Comparison of ENCODE assay signal across 1 cellular context in the genomic region with DNA sequence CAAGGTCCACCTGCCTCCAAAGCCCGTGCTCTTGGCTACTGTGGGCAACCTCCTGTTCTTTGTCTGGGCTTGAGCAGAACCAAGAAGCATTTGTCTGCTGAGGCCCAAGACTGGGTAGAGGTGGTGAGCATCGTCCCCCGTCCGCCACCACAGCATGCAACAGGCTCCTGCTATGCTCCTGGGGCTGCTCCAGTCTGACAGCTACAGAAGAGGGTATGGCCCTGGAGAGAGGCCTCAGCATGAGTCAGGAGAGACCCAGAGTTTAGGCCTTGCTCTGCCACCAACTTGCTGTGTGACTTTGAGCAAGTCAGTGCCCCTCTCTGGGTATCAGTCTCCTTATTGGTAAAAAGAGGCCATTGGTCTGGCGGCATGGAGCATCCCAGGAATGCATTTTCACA.
TF ChIP-seq lines count a peak whose summit lies in the region.

No MANE protein-coding gene starts in this region.

TF ChIP-seq in GM23338, 12 proteins besides CTCF, POLR2A, EP300 and RAD21 (continued from another document):
- TF ChIP-seq, protein P1, sequence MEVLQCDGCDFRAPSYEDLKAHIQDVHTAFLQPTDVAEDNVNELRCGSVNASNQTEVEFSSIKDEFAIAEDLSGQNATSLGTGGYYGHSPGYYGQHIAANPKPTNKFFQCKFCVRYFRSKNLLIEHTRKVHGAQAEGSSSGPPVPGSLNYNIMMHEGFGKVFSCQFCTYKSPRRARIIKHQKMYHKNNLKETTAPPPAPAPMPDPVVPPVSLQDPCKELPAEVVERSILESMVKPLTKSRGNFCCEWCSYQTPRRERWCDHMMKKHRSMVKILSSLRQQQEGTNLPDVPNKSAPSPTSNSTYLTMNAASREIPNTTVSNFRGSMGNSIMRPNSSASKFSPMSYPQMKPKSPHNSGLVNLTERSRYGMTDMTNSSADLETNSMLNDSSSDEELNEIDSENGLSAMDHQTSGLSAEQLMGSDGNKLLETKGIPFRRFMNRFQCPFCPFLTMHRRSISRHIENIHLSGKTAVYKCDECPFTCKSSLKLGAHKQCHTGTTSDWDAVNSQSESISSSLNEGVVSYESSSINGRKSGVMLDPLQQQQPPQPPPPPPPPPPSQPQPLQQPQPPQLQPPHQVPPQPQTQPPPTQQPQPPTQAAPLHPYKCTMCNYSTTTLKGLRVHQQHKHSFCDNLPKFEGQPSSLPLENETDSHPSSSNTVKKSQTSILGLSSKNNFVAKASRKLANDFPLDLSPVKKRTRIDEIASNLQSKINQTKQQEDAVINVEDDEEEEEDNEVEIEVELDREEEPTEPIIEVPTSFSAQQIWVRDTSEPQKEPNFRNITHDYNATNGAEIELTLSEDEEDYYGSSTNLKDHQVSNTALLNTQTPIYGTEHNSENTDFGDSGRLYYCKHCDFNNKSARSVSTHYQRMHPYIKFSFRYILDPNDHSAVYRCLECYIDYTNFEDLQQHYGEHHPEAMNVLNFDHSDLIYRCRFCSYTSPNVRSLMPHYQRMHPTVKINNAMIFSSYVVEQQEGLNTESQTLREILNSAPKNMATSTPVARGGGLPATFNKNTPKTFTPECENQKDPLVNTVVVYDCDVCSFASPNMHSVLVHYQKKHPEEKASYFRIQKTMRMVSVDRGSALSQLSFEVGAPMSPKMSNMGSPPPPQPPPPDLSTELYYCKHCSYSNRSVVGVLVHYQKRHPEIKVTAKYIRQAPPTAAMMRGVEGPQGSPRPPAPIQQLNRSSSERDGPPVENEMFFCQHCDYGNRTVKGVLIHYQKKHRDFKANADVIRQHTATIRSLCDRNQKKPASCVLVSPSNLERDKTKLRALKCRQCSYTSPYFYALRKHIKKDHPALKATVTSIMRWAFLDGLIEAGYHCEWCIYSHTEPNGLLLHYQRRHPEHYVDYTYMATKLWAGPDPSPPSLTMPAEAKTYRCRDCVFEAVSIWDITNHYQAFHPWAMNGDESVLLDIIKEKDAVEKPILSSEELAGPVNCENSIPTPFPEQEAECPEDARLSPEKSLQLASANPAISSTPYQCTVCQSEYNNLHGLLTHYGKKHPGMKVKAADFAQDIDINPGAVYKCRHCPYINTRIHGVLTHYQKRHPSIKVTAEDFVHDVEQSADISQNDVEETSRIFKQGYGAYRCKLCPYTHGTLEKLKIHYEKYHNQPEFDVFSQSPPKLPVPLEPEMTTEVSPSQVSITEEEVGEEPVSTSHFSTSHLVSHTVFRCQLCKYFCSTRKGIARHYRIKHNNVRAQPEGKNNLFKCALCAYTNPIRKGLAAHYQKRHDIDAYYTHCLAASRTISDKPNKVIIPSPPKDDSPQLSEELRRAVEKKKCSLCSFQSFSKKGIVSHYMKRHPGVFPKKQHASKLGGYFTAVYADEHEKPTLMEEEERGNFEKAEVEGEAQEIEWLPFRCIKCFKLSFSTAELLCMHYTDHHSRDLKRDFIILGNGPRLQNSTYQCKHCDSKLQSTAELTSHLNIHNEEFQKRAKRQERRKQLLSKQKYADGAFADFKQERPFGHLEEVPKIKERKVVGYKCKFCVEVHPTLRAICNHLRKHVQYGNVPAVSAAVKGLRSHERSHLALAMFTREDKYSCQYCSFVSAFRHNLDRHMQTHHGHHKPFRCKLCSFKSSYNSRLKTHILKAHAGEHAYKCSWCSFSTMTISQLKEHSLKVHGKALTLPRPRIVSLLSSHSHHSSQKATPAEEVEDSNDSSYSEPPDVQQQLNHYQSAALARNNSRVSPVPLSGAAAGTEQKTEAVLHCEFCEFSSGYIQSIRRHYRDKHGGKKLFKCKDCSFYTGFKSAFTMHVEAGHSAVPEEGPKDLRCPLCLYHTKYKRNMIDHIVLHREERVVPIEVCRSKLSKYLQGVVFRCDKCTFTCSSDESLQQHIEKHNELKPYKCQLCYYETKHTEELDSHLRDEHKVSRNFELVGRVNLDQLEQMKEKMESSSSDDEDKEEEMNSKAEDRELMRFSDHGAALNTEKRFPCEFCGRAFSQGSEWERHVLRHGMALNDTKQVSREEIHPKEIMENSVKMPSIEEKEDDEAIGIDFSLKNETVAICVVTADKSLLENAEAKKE (CRISPR knock-in tag; IDR thresholded peaks at IDR 0.05) = no peak
- TF ChIP-seq ZNF331 (CRISPR knock-in tag; IDR thresholded peaks at IDR 0.05; ENCODE audit: low read depth) = no peak
- TF ChIP-seq CREB1 (CRISPR knock-in tag; IDR thresholded peaks at IDR 0.05; ENCODE audit: low read depth) = no peak
- TF ChIP-seq, protein P2, sequence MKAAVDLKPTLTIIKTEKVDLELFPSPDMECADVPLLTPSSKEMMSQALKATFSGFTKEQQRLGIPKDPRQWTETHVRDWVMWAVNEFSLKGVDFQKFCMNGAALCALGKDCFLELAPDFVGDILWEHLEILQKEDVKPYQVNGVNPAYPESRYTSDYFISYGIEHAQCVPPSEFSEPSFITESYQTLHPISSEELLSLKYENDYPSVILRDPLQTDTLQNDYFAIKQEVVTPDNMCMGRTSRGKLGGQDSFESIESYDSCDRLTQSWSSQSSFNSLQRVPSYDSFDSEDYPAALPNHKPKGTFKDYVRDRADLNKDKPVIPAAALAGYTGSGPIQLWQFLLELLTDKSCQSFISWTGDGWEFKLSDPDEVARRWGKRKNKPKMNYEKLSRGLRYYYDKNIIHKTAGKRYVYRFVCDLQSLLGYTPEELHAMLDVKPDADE (IDR thresholded peaks at IDR 0.05) = no peak
- TF ChIP-seq POLR2AphosphoS5 (IDR thresholded peaks at IDR 0.05; ENCODE audit: low read depth) = no peak
